26 cellular contexts compared by ENCODE assay signal in the genomic region with DNA sequence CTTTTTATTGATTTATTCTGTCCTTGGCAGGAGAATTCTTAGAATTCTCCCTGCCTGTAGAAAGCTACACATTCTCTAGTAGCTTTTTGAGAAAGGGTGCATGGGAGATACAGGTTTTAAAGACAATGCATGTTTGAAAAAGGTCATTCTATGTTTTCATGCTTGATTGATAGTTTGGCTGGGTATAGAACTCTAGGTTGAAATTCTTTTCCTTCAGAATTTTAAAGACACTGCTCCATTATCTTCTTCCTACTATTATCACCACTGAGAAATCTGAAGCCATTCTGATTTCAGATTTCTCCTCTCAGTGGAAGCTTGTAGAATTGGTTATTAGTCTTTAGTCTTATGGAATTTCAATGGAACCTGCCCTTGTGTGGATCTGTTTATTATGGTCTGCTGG. TPM values are rescaled to one million over a fixed set of nuclear protein-coding genes. Genes with fewer than 3 reads are reported as not detected.
DNase-seq lines count a peak whose midpoint lies in the region; ATAC-seq, FAIRE-seq and TF ChIP-seq lines count a peak whose summit lies in the region.
"Had no signal": no experiment of that assay in that cellular context is flagged by ENCODE, and none has a peak within 500 bp of the region (broad histone marks: within the 10 kb centered on the region; RNA-seq: fewer than 3 reads in every experiment).

No MANE protein-coding gene starts in this region.

- H3K4me2 ChIP-seq in BLaER1: no peak overlapping the region
- no peak overlapping the region for H3K4me2 ChIP-seq in K562 (ENCODE audit: insufficient read depth, low read length)
- H3K4me2 ChIP-seq: A549, GM23338 had no signal

- in situ Hi-C loops in K562 (cut with MboI): no loop called here

- no peak overlapping the region for H3K9ac ChIP-seq in BLaER1
- no peak overlapping the region for H3K9ac ChIP-seq in K562 (ENCODE audit: insufficient read depth in 1 of 2, low read depth in 2 of 2, low read length in 2 of 2)

- peaks cover 79% of the 10 kb centered on the region for H3K9me3 ChIP-seq in BLaER1
- H3K9me3 ChIP-seq in CD4-positive, alpha-beta T cell (ENCODE audit: control insufficient read depth, low read length): peaks cover 21% of the 10 kb centered on the region
- peaks cover 15% of the 10 kb centered on the region for H3K9me3 ChIP-seq in K562 (replicated peaks; ENCODE audit: control insufficient read depth, insufficient read depth, low read depth, low read length)

- H3K27me3 ChIP-seq in BLaER1 (no peaks in the 10 kb centered on the region), K562 (ENCODE audit: control insufficient read depth in 2 of 2, insufficient read depth in 2 of 2, low read length in 2 of 2) (no peaks in the 10 kb centered on the region)
- H3K27me3 ChIP-seq in CD4-positive, alpha-beta T cell (ENCODE audit: control insufficient read depth, insufficient read depth, low read length): no peaks in the 10 kb centered on the region
- H3K27me3 ChIP-seq: SJSA1 had no signal

- H3K27ac ChIP-seq in BLaER1 (no peak overlapping the region), K562 (ENCODE audit: extremely low read depth, low read depth, low read length) (no peak overlapping the region)
- no peak overlapping the region for H3K27ac ChIP-seq in CD4-positive, alpha-beta T cell (ENCODE audit: low read depth, low read length)
- H3K27ac ChIP-seq: A549, HL-60, SJSA1 had no signal

- peak overlapping the region; percentile 31 for H3K27ac Mint-ChIP-seq in CD4-positive, alpha-beta T cell
- H3K27ac Mint-ChIP-seq in natural killer cell: peak overlapping the region; percentile 19 to 65
- H3K27ac Mint-ChIP-seq: GM23338, HFFc6 had no signal

- H3K27me3 Mint-ChIP-seq in CD4-positive, alpha-beta T cell: no peaks in the 10 kb centered on the region
- H3K27me3 Mint-ChIP-seq in natural killer cell (ENCODE audit: low read depth in 2 of 2): no peaks in the 10 kb centered on the region
- H3K27me3 Mint-ChIP-seq: CD8-positive, alpha-beta memory T cell had no signal

- peaks cover 75% of the 10 kb centered on the region for H3K79me2 ChIP-seq in K562 (ENCODE audit: control insufficient read depth, insufficient read depth, low read length)

- H2AFZ ChIP-seq in K562 (ENCODE audit: low read depth, low read length): no peak overlapping the region
- H2AFZ ChIP-seq: GM23338 had no signal

- no peaks in the 10 kb centered on the region for H3K9me1 ChIP-seq in K562 (ENCODE audit: control insufficient read depth, insufficient read depth, low read length)

- H3K4me3 ChIP-seq in BLaER1 (peak overlapping the region; percentile 11; the same call in 1 of the 2 replicates), K562 (no peak overlapping the region)
- H3K4me3 ChIP-seq: A549, GM23338, SJSA1 had no signal

- H3K36me3 ChIP-seq in BLaER1: peaks cover 55% of the 10 kb centered on the region
- H3K36me3 ChIP-seq in K562 (ENCODE audit: control insufficient read depth, insufficient read depth, low read length): no peaks in the 10 kb centered on the region

- no peak for TF ChIP-seq POLR2A in K562 (conservative IDR thresholded peaks at IDR 0.05)

- TF ChIP-seq CTCF in CD4-positive, alpha-beta T cell (IDR thresholded peaks at IDR 0.05): no peak
- TF ChIP-seq CTCF in K562 (IDR thresholded peaks at IDR 0.05 in 2 of 3, conservative IDR thresholded peaks at IDR 0.05 in 1 of 3; ENCODE audit: insufficient read depth in 2 of 3, low read depth in 1 of 3, low read length in 3 of 3) (no peak), natural killer cell (IDR thresholded peaks at IDR 0.05) (no peak)

- BruUV-seq in K562 (replicated peaks; lab: Mats Ljungman, UMichigan): no TSS peak

- POLR2A ChIA-PET in CD4-positive, alpha-beta T cell (lab: Charles Lee): no interaction called here
- POLR2A ChIA-PET in K562 (lab: Yijun Ruan, JAX): no interaction called here

- TF ChIP-seq RAD21 in K562 (CRISPR knock-in tag; conservative IDR thresholded peaks at IDR 0.05 in 1 of 2, IDR thresholded peaks at IDR 0.05 in 1 of 2): no peak

- H4K20me1 ChIP-seq in BLaER1 (peaks cover 7% of the 10 kb centered on the region; the same call in 1 of the 2 replicates), K562 (replicated peaks; ENCODE audit: control insufficient read depth, insufficient read depth, low read length) (no peaks in the 10 kb centered on the region)

- peaks cover 13% of the 10 kb centered on the region for H3K9me3 Mint-ChIP-seq in CD4-positive, alpha-beta T cell
- H3K9me3 Mint-ChIP-seq in natural killer cell: peaks cover 0 to 11% of the 10 kb centered on the region in 2 donors

- intact Hi-C loops in CD4-positive, alpha-beta T cell (cut with DNase I, micrococcal nuclease): no loop called here
- intact Hi-C loops in K562 (cut with micrococcal nuclease) (no loop called here), natural killer cell (cut with micrococcal nuclease) (no loop called here)

- H3K4me3 Mint-ChIP-seq in CD4-positive, alpha-beta T cell: no peak overlapping the region
- H3K4me3 Mint-ChIP-seq in natural killer cell: no peak overlapping the region
- H3K4me3 Mint-ChIP-seq: GM23338, H9, HFFc6 had no signal

- no peak for TF ChIP-seq EP300 in K562 (IDR thresholded peaks at IDR 0.05; ENCODE audit: low read length)

- peaks cover 71% of the 10 kb centered on the region for H3K36me3 Mint-ChIP-seq in CD4-positive, alpha-beta T cell (ENCODE audit: low read depth)
- peaks cover 24% of the 10 kb centered on the region for H3K36me3 Mint-ChIP-seq in natural killer cell

- FAIRE-seq in K562 (lab: Jason Lieb, UNC): no peak

- DNase-seq in CD4-positive, alpha-beta T cell: no peak
- DNase-seq in K562 (ENCODE audit: extremely low read depth in 1 of 4, low spot score in 3 of 4) (no peak), natural killer cell (no peak), NCI-H1105 treated with DMSO at 0.1 percent for 48 hours (lab: John Stamatoyannopoulos, UW) (no peak), NCI-H2081 treated with DMSO at 0.1 percent for 48 hours (lab: John Stamatoyannopoulos, UW) (no peak)
- DNase-seq: AML-193; C1 segment of cervical spinal cord; CD8-positive, alpha-beta memory T cell; DMS79 treated with DMSO at 0.1 percent for 48 hours; GF-D8; H9; HFFc6; Kasumi-1; NCI-H1092 treated with DMSO at 0.1 percent for 48 hours; NCI-H1436 treated with DMSO at 0.1 percent for 48 hours; NCI-H1930; NCI-H2227 treated with DMSO at 0.1 percent for 48 hours; NCI-H526 treated with DMSO at 0.1 percent for 48 hours; Right ventricle myocardium superior; RPMI8226 had no signal

- H3K4me1 Mint-ChIP-seq in CD4-positive, alpha-beta T cell (ENCODE audit: low read depth): peaks cover 65% of the 10 kb centered on the region
- peaks cover 33 to 38% of the 10 kb centered on the region in 2 donors for H3K4me1 Mint-ChIP-seq in natural killer cell

- CTCF ChIA-PET in CD4-positive, alpha-beta T cell (lab: Charles Lee): no interaction called here
- CTCF ChIA-PET in K562 (lab: Yijun Ruan, JAX; ENCODE audit: low intra/inter-chr PET ratio): no interaction called here

- ATAC-seq in CD4-positive, alpha-beta T cell (ENCODE audit: poor library complexity): no peak
- ATAC-seq in K562: no peak
- ATAC-seq in natural killer cell: no peak
- ATAC-seq in HG02759 (IDR thresholded peaks at IDR 0.05; ENCODE audit: unreplicated experiment): no peak
- ATAC-seq: A549, GM23338 had no signal

- H3K4me1 ChIP-seq in BLaER1: 0 out of 2 replicates have a peak, but pooled peaks cover 4% of the 10 kb centered on the region
- H3K4me1 ChIP-seq in K562 (replicated peaks in 1 of 2; ENCODE audit: control insufficient read depth in 2 of 2, insufficient read depth in 2 of 2, low read length in 2 of 2): no peaks in the 10 kb centered on the region; a peak in 1 of 5 replicates

TF ChIP-seq in K562, 482 proteins besides CTCF, POLR2A, EP300 and RAD21 (continues in another document):
- TF ChIP-seq SRF (CRISPR knock-in tag; IDR thresholded peaks at IDR 0.05) (no peak), CBX3 (IDR thresholded peaks at IDR 0.05; ENCODE audit: borderline replicate concordance in 1 of 2, low read length in 2 of 2) (0 out of 3 replicates have a peak, but pooled peaks of 1 of the 2 experiments have one; percentile 35), SUPT5H (IDR thresholded peaks at IDR 0.05) (no peak), ZNF212 (CRISPR knock-in tag; IDR thresholded peaks at IDR 0.05) (no peak), FUS (optimal IDR thresholded peaks at IDR 0.05; ENCODE audit: low read depth, low read length) (no peak), TEAD2 (tag; IDR thresholded peaks at IDR 0.05) (no peak)
- TF ChIP-seq, protein P1, sequence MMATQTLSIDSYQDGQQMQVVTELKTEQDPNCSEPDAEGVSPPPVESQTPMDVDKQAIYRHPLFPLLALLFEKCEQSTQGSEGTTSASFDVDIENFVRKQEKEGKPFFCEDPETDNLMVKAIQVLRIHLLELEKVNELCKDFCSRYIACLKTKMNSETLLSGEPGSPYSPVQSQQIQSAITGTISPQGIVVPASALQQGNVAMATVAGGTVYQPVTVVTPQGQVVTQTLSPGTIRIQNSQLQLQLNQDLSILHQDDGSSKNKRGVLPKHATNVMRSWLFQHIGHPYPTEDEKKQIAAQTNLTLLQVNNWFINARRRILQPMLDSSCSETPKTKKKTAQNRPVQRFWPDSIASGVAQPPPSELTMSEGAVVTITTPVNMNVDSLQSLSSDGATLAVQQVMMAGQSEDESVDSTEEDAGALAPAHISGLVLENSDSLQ (IDR thresholded peaks at IDR 0.05): no peak

RNA-seq across cellular contexts. Expression of a gene that starts 14.0 kb away (rescaled TPM):
- total RNA-seq in CD4-positive, alpha-beta T cell: 100 to 1,000 TPM; 134 to 143 TPM
- total RNA-seq in K562 (2011; cell fraction: chromatin; rRNA removed; ENCODE audit: low replicate concordance): 14.3 and 114 TPM in 2 replicates
- 6.0 and 11.7 TPM in 2 replicates for total RNA-seq in K562 (2011; cell fraction: nucleolus; rRNA removed)
- total RNA-seq in K562 (2011; cell fraction: nucleoplasm; rRNA removed): 26.8 and 42.1 TPM in 2 replicates
- 9.7 and 11.0 TPM in 2 replicates for total RNA-seq in K562 (2014; rRNA removed)
- 21.1 and 22.2 TPM in 2 replicates for total RNA-seq in K562 (2014; rRNA removed; fragmentation: Illumina TruSeq; extraction: Trizol)
- total RNA-seq in K562 (2015; rRNA removed; fragmentation: Illumina TruSeq; extraction: Trizol): 19.6 and 19.9 TPM in 2 replicates
- 27.1 and 28.0 TPM in 2 replicates for total RNA-seq in K562 (2021)
- polyA plus RNA-seq in K562 (2011; rRNA removed): 4.2 and 8.4 TPM in 2 replicates
- 4.6 and 6.6 TPM in 2 replicates for polyA plus RNA-seq in K562 (2011; cell fraction: cytosol; rRNA removed)
- polyA plus RNA-seq in K562 (2011; cell fraction: nucleus; rRNA removed): 11.4 and 12.4 TPM in 2 replicates
- polyA plus RNA-seq in K562 (2012): 7.3 and 12.0 TPM in 2 replicates
- polyA plus RNA-seq in K562 (2014; fragmentation: Illumina TruSeq; extraction: Trizol): 11.7 and 13.7 TPM in 2 replicates
- polyA plus RNA-seq in K562 (2014; fragmentation: Nextera tagmentation; extraction: Ambion mirVana): 1 to 10 TPM; 2.8 to 3.5 TPM
- polyA plus RNA-seq in K562 (2014; rRNA removed): 6.0 and 7.0 TPM in 2 replicates
- polyA minus RNA-seq in K562 (2011; rRNA and poly(A)+ RNA removed): 22.9 and 34.8 TPM in 2 replicates
- 14.7 and 15.1 TPM in 2 replicates for polyA minus RNA-seq in K562 (2011; cell fraction: cytosol; rRNA and poly(A)+ RNA removed)
- 13.7 and 25.0 TPM in 2 replicates for polyA minus RNA-seq in K562 (2011; cell fraction: nucleus; rRNA and poly(A)+ RNA removed)
- 100 to 1,000 TPM; 161 to 180 (median 173) TPM for total RNA-seq in natural killer cell
